In the genomic region with DNA sequence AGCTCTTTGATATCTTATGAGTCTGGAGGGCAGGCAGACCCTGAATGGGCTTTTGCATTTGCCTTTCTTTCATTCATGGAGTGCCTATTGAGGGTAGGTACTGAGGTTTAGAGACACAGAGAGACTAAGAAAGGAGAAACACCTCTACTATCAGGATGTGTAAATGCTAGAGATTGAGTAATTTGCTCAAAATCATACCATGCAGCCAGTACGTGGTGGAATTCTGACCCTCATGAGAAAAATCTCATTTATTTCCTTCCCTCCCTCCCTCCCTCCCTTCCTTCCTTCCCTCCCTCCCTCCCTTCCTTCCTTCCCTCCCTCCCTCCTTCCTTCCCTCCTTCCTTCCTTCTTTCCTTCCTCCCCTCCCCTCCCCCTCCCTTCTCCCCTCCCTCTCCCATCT, we compare ENCODE assay signal across 1 cellular context.
TF ChIP-seq lines count a peak whose summit lies in the region.

No MANE protein-coding gene starts in this region.

TF ChIP-seq in HepG2, 621 proteins besides CTCF, POLR2A, EP300 and RAD21:
- TF ChIP-seq HNRNPK (IDR thresholded peaks at IDR 0.05; ENCODE audit: low read depth, low read length, poor library complexity, severe bottlenecking): peak; percentile 93
- TF ChIP-seq SALL2 (CRISPR knock-in tag; IDR thresholded peaks at IDR 0.05): no peak
- 0 out of 2 replicates have a peak, but pooled peaks have one; percentile 61 for TF ChIP-seq PCBP1 (IDR thresholded peaks at IDR 0.05; ENCODE audit: borderline replicate concordance, low read depth, low read length)
TF ChIP-seq in HepG2: peak in this region for 2.
